9 cellular contexts compared by ENCODE assay signal in the genomic region with DNA sequence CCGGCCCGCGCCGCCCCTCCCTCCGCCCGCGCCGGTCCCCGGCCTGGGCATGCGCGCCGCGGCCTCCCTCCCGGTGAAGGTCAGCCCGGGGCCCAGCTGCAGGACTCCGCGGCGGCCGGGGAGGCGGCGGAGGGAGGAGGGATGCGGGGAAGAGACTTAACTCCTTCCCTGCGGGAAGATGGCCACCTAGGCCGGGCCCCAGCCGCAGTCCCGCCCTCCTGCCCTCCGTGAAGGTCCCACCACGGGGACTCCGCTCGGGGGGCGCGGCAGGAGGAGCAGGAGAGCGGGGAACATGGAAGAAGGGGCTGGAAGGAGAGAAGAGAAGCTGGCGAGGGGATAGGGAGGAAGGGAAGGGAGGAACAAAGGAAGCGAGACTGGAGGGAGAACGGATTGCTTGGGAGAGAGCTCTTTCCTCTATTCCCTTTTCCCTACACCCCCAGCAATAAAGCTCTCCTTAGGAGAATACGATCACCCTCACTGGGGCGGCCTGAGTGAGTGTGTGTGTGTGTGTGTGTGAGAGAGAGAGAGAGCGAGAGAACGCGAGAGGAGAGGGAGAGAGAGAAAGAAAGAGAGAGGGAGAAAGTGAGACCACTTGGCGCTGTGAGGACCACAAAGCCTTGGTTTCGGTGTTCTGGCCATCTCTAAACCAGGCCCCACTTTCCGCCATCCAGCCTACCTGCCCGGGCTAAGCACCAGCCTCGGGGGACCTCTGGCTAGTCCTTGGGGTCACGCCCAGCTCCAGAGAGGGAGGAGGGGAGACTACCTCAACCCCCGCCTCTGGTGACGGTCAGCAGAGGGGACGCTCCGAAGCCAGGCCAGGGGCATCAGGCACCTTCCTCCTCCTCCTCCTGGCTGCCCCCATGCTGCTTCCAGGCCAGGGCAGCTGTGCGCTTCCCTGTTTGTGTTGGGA. TPM values are rescaled to one million over a fixed set of nuclear protein-coding genes. Genes with fewer than 3 reads are reported as not detected.
A peak's percentile ranks its signal among the peaks of the same experiment; 100 is the strongest.
DNase-seq lines count a peak whose midpoint lies in the region; ATAC-seq and TF ChIP-seq lines count a peak whose summit lies in the region.
"Had no signal": no experiment of that assay in that cellular context is flagged by ENCODE, and none has a peak within 500 bp of the region (broad histone marks: within the 10 kb centered on the region; RNA-seq: fewer than 3 reads in every experiment).

No MANE protein-coding gene starts in this region.

- in situ Hi-C loops in gastrocnemius medialis (cut with MboI; ENCODE audit: low sequenced_read_pairs in 4 of 4), result no loop called here

- H3K4me3 Mint-ChIP-seq in CD8-positive, alpha-beta T cell, result peak overlapping the region; percentile 72
- H3K4me3 Mint-ChIP-seq in MCF 10A (ENCODE audit: unreplicated experiment), result peak overlapping the region; percentile 63
- H3K4me3 Mint-ChIP-seq in immature natural killer cell, result peak overlapping the region; percentile 55 to 80 (median 79)

- H3K9me3 ChIP-seq in CD8-positive, alpha-beta T cell (ENCODE audit: low read length), result no peaks in the 10 kb centered on the region
- no peaks in the 10 kb centered on the region for H3K9me3 ChIP-seq in gastrocnemius medialis

- H3K36me3 Mint-ChIP-seq in CD8-positive, alpha-beta T cell, result peaks cover 2% of the 10 kb centered on the region
- no peaks in the 10 kb centered on the region for H3K36me3 Mint-ChIP-seq in MCF 10A (ENCODE audit: insufficient read depth, unreplicated experiment)
- H3K36me3 Mint-ChIP-seq in immature natural killer cell, result no peaks in the 10 kb centered on the region

- POLR2A ChIA-PET in CD8-positive, alpha-beta T cell (lab: Charles Lee), result no interaction called here
- POLR2A ChIA-PET in MCF 10A (lab: Yijun Ruan, JAX), result interaction anchor here (0.7 to 1.7 kb wide), 5 partner anchors 9 to 25 kb away, joined by 3 to 19 read pairs (median 4); partner anchors contain the start of genes ABCF2 and CHPF2

- TF ChIP-seq POLR2A in gastrocnemius medialis (IDR thresholded peaks at IDR 0.05), result peak; percentile 54 to 71

- no peak for ATAC-seq in CD8-positive, alpha-beta T cell
- peak; percentile 12 to 22 for ATAC-seq in gastrocnemius medialis
- no peak for ATAC-seq in GM18498 (IDR thresholded peaks at IDR 0.05; ENCODE audit: unreplicated experiment)

- no peaks in the 10 kb centered on the region for H3K36me3 ChIP-seq in CD8-positive, alpha-beta T cell (ENCODE audit: insufficient read depth, low read length)
- no peaks in the 10 kb centered on the region for H3K36me3 ChIP-seq in gastrocnemius medialis

- H3K4me1 Mint-ChIP-seq in CD8-positive, alpha-beta T cell (ENCODE audit: low read depth), result peaks cover 38% of the 10 kb centered on the region
- peaks cover 34% of the 10 kb centered on the region for H3K4me1 Mint-ChIP-seq in MCF 10A (ENCODE audit: insufficient read depth, unreplicated experiment)
- peaks cover 27% of the 10 kb centered on the region in 2 donors for H3K4me1 Mint-ChIP-seq in immature natural killer cell

- H3K4me3 ChIP-seq in CD8-positive, alpha-beta T cell (ENCODE audit: low read depth, low read length), result no peak overlapping the region
- peak overlapping the region; percentile 64 to 94 (median 78) for H3K4me3 ChIP-seq in gastrocnemius medialis

- no TSS peak for BruUV-seq in MCF 10A (replicated peaks; lab: Mats Ljungman, UMichigan)

- intact Hi-C loops in CD8-positive, alpha-beta T cell (cut with DNase I, micrococcal nuclease), result no loop called here
- intact Hi-C loops in MCF 10A (cut with micrococcal nuclease), result no loop called here
- intact Hi-C loops in gastrocnemius medialis (cut with DNase I; ENCODE audit: low total_unique reads), result loop anchor here (5.0 kb wide), 1 partner anchor 90 kb away; the partner anchor contains the start of gene NUB1

- TF ChIP-seq CTCF in CD8-positive, alpha-beta T cell (IDR thresholded peaks at IDR 0.05), result no peak
- no peak for TF ChIP-seq CTCF in MCF 10A (IDR thresholded peaks at IDR 0.05; ENCODE audit: unreplicated experiment)
- no peak for TF ChIP-seq CTCF in gastrocnemius medialis (IDR thresholded peaks at IDR 0.05 in 4 of 5, conservative IDR thresholded peaks at IDR 0.05 in 1 of 5)

- CTCF ChIA-PET in CD8-positive, alpha-beta T cell (lab: Charles Lee), result interaction anchor here (1.2 to 2.7 kb wide), 4 partner anchors 9 to 198 kb away, joined by 3 to 12 read pairs (median 4); no protein-coding TSS in a partner anchor
- CTCF ChIA-PET in MCF 10A (lab: Yijun Ruan, JAX), result interaction anchor here (0.5 to 1.2 kb wide), 5 partner anchors 8 to 1653 kb away, joined by 3 to 6 read pairs (median 3); no protein-coding TSS in a partner anchor

- peaks cover 22% of the 10 kb centered on the region for H3K27me3 Mint-ChIP-seq in CD8-positive, alpha-beta T cell (ENCODE audit: low read depth)
- H3K27me3 Mint-ChIP-seq in MCF 10A (ENCODE audit: insufficient read depth, unreplicated experiment) (peaks cover 29% of the 10 kb centered on the region), immature natural killer cell (ENCODE audit: low read depth in 3 of 3) (peaks cover 9 to 21% (median 20%) of the 10 kb centered on the region in 3 donors)

- H3K27me3 ChIP-seq in CD8-positive, alpha-beta T cell (ENCODE audit: insufficient read depth, low read length), result no peaks in the 10 kb centered on the region
- H3K27me3 ChIP-seq in gastrocnemius medialis, result no peaks in the 10 kb centered on the region

- DNase-seq in CD8-positive, alpha-beta T cell, result no peak
- peak; percentile 36 for DNase-seq in NCI-H1105 (lab: John Stamatoyannopoulos, UW)
- DNase-seq in MCF 10A (ENCODE audit: unreplicated experiment), result no peak
- no peak for DNase-seq in immature natural killer cell
- peak in 1 of 2 donors; percentile 71 for DNase-seq in gastrocnemius medialis
- DNase-seq in GM19240 (ENCODE audit: insufficient read length, low spot score), result no peak
- DNase-seq in T-helper 1 cell, result no peak

- H3K27ac ChIP-seq in CD8-positive, alpha-beta T cell (ENCODE audit: low read depth, low read length), result no peak overlapping the region
- H3K27ac ChIP-seq in gastrocnemius medialis, result peak overlapping the region; percentile 92 to 100 (median 98)

- no peaks in the 10 kb centered on the region for H3K9me3 Mint-ChIP-seq in CD8-positive, alpha-beta T cell
- no peaks in the 10 kb centered on the region for H3K9me3 Mint-ChIP-seq in MCF 10A (ENCODE audit: unreplicated experiment)
- no peaks in the 10 kb centered on the region for H3K9me3 Mint-ChIP-seq in immature natural killer cell

- H3K27ac Mint-ChIP-seq in CD8-positive, alpha-beta T cell, result no peak overlapping the region
- no peak overlapping the region for H3K27ac Mint-ChIP-seq in MCF 10A (ENCODE audit: low read depth, unreplicated experiment)
- no peak overlapping the region for H3K27ac Mint-ChIP-seq in immature natural killer cell

- H3K4me1 ChIP-seq in CD8-positive, alpha-beta T cell (ENCODE audit: insufficient read depth, low read length), result peaks cover 31% of the 10 kb centered on the region
- peaks cover 31 to 46% of the 10 kb centered on the region in 2 donors for H3K4me1 ChIP-seq in gastrocnemius medialis

RNA-seq across cellular contexts. Expression of gene SMARCD3, which starts 3.7 kb away (rescaled TPM):
- 10 to 100 TPM; 25.6 to 28.0 TPM for total RNA-seq in CD8-positive, alpha-beta T cell
- total RNA-seq in MCF 10A (2022), result 3.8 and 5.3 TPM in 2 replicates
- 1 to 10 TPM; 1.2 to 3.9 (median 2.6) TPM for polyA plus RNA-seq in immature natural killer cell
- 100 to 1,000 TPM in 1 of 4 donors, 10 to 100 TPM in 3; 41.8 to 103 (median 75.4) TPM for total RNA-seq in gastrocnemius medialis

RNA-seq across cellular contexts. Expression of gene CHPF2, which starts 19.9 kb away (rescaled TPM):
- 10 to 100 TPM; 24.7 to 24.9 TPM for total RNA-seq in CD8-positive, alpha-beta T cell
- total RNA-seq in MCF 10A (2022) (28.2 and 33.8 TPM in 2 replicates), gastrocnemius medialis (10 to 100 TPM; 11.1 to 16.1 (median 14.1) TPM)
- 10 to 100 TPM; 23.0 to 39.2 (median 35.4) TPM for polyA plus RNA-seq in immature natural killer cell

RNA-seq across cellular contexts. Expression of gene ABCF2, which starts 25.2 kb away (rescaled TPM):
- 10 to 100 TPM; 12.7 to 16.5 TPM for total RNA-seq in CD8-positive, alpha-beta T cell
- total RNA-seq in MCF 10A (2022), result 47.3 and 72.4 TPM in 2 replicates
- polyA plus RNA-seq in immature natural killer cell, result 10 to 100 TPM; 24.2 to 35.4 (median 31.7) TPM
- total RNA-seq in gastrocnemius medialis, result 100 to 1,000 TPM in 1 of 4 donors, 10 to 100 TPM in 3; 73.3 to 119 (median 96.3) TPM

RNA-seq across cellular contexts. Expression of gene H2BK1, which starts 41.9 kb away (rescaled TPM):
- total RNA-seq in CD8-positive, alpha-beta T cell, result 1 to 10 TPM; 1.5 to 1.6 TPM
- not detected in 2 replicates for total RNA-seq in MCF 10A (2022)
- not detected for polyA plus RNA-seq in immature natural killer cell
- not detected for total RNA-seq in gastrocnemius medialis
- total RNA-seq: HT1080 had no signal

Comparison
In these comparisons a context has a peak if more than half of its experiments do, and no peak if none do; other contexts are left out.
1. ATAC-seq: peak in gastrocnemius medialis (2 of 2); none in CD8-positive, alpha-beta T cell (single experiment) and GM18498 (single experiment).
2. Peak in every context shown above with its lines, with median percentiles within 50 percentile points of each other: H3K4me3 Mint-ChIP-seq.